ENCODE assay signal across 11 cellular contexts in genomic region chr3:13347390-13347966, GRCh38.
DNase-seq lines count a peak whose midpoint lies in the region; ATAC-seq lines count a peak whose summit lies in the region.
"Had no signal": no experiment of that assay in that cellular context is flagged by ENCODE, and none has a peak within 500 bp of the region (broad histone marks: within the 10 kb centered on the region; RNA-seq: fewer than 3 reads in every experiment).

No MANE protein-coding gene starts in this region.

- H3K27me3 Mint-ChIP-seq in activated naive CD8-positive, alpha-beta T cell treated with anti-CD3 and anti-CD28 coated beads for 36 hours, result no peaks in the 10 kb centered on the region

- peaks cover 53% of the 10 kb centered on the region for H3K36me3 Mint-ChIP-seq in activated naive CD8-positive, alpha-beta T cell treated with anti-CD3 and anti-CD28 coated beads for 36 hours

- H3K4me1 Mint-ChIP-seq in activated naive CD8-positive, alpha-beta T cell treated with anti-CD3 and anti-CD28 coated beads for 36 hours, result peaks cover 43% of the 10 kb centered on the region

- intact Hi-C loops in left ventricle myocardium superior (cut with micrococcal nuclease), result no loop called here
- intact Hi-C loops in left cardiac atrium (cut with DNase I), result no loop called here

- H3K9me3 ChIP-seq in thymus (ENCODE audit: control insufficient read depth), result peaks cover 1% of the 10 kb centered on the region
- H3K9me3 ChIP-seq: left lung, sigmoid colon had no signal

- H3K27ac ChIP-seq in thymus (ENCODE audit: low read depth), result peak overlapping the region; percentile 89
- H3K27ac ChIP-seq: left lung, sigmoid colon had no signal

- peaks cover 19% of the 10 kb centered on the region for H3K36me3 ChIP-seq in thymus (ENCODE audit: control insufficient read depth, insufficient read depth)

- no peaks in the 10 kb centered on the region for H3K27me3 ChIP-seq in thymus (ENCODE audit: control insufficient read depth, insufficient read depth)
- H3K27me3 ChIP-seq: left lung, sigmoid colon had no signal

- no peak overlapping the region for H3K4me3 ChIP-seq in thymus (ENCODE audit: low read length)
- H3K4me3 ChIP-seq: left lung, sigmoid colon had no signal

- H3K4me3 Mint-ChIP-seq in activated naive CD8-positive, alpha-beta T cell treated with anti-CD3 and anti-CD28 coated beads for 36 hours, result no peak overlapping the region

- H3K9me3 Mint-ChIP-seq in activated naive CD8-positive, alpha-beta T cell treated with anti-CD3 and anti-CD28 coated beads for 36 hours, result no peaks in the 10 kb centered on the region

- ATAC-seq in left ventricle myocardium superior (peak; percentile 47), left cardiac atrium (no peak), GM21619 (IDR thresholded peaks at IDR 0.05; ENCODE audit: unreplicated experiment) (no peak)

- peak overlapping the region; percentile 85 for H3K27ac Mint-ChIP-seq in activated naive CD8-positive, alpha-beta T cell treated with anti-CD3 and anti-CD28 coated beads for 36 hours

- DNase-seq in left ventricle myocardium superior (no peak), left cardiac atrium (no peak), iPS-NIHi11 (ENCODE audit: low spot score) (peak; percentile 49), NCI-H1092 treated with DMSO at 0.1 percent for 48 hours (lab: John Stamatoyannopoulos, UW) (no peak)
- DNase-seq in activated naive CD8-positive, alpha-beta T cell treated with anti-CD3 and anti-CD28 coated beads for 36 hours, result no peak
- DNase-seq in activated CD4-positive, CD25-positive, alpha-beta regulatory T cell (lab: John Stamatoyannopoulos, UW), result no peak
- DNase-seq: activated gamma-delta T cell treated with Interleukin-2 at 50 U/mL for 16 hours, sigmoid colon had no signal

- peaks cover 69% of the 10 kb centered on the region for H3K4me1 ChIP-seq in thymus (ENCODE audit: control insufficient read depth, insufficient read depth, low read length)
- H3K4me1 ChIP-seq: sigmoid colon had no signal

- 45% methylated on average over 15 of the region's 15 CpGs for WGBS in thymus
